Comparison of ENCODE assay signal across 35 cellular contexts in the genomic region with DNA sequence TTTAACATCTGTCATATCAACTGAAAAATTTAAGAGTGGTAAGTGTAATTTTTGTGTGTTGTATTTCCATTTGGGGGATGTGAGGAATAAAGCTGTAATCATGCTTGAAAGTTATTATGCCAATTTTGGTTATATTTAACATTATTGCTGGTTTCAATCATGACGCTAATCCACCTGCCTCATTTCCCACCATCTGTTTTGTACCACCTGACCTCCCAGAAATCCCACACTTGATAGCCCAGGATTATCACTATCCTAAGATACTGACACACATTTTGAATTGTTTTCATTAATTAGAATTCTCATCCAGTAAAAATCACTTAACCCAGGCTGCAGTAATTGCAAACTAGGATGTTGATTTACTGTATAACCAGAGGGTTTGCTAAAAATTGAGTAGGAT.
DNase-seq lines count a peak whose midpoint lies in the region; ATAC-seq, FAIRE-seq and TF ChIP-seq lines count a peak whose summit lies in the region.
"Had no signal": no experiment of that assay in that cellular context is flagged by ENCODE, and none has a peak within 500 bp of the region (broad histone marks: within the 10 kb centered on the region; RNA-seq: fewer than 3 reads in every experiment).

No MANE protein-coding gene starts in this region.

- H3K4me3 ChIP-seq in body of pancreas: no peak overlapping the region
- no peak overlapping the region for H3K4me3 ChIP-seq in pancreas
- H3K4me3 ChIP-seq in testis: no peak overlapping the region
- H3K4me3 ChIP-seq: A549; BLaER1; BLaER1 treated with 17β-estradiol and CSF1 and Interleukin-3, amounts not matched to agents 10 nM and 100 nM had no signal

- TF ChIP-seq CTCF in body of pancreas (IDR thresholded peaks at IDR 0.05) (no peak), pancreas (IDR thresholded peaks at IDR 0.05) (no peak), testis (IDR thresholded peaks at IDR 0.05) (no peak)

- H3K9me3 ChIP-seq in body of pancreas (no peaks in the 10 kb centered on the region), pancreas (no peaks in the 10 kb centered on the region), testis (no peaks in the 10 kb centered on the region)
- H3K9me3 ChIP-seq: A549, BE2C, Caco-2 had no signal

- DNase-seq in NCI-H524 (lab: John Stamatoyannopoulos, UW) (peak; percentile 31 to 61), NCI-H524 treated with DMSO at 0.1 percent for 48 hours (lab: John Stamatoyannopoulos, UW) (peak; percentile 11), body of pancreas (peak; percentile 41 to 72 (median 44)), pancreas (peak in 3 of 6 donors; percentile 35 to 57 (median 36)), testis (no peak), NCI-H345 (lab: John Stamatoyannopoulos, UW) (no peak)
- no peak for DNase-seq in stimulated activated CD4-positive, alpha-beta T cell treated with anti-CD3 and anti-CD28 coated beads, Interleukin-2, amount 100 ng/mL, for 24 hours
- DNase-seq: 8988T; ACHN; AML-193; BE2C; C1 segment of cervical spinal cord; Caco-2; Calu3; CD4-positive, alpha-beta memory T cell; CD4-positive, alpha-beta T cell; CD4-positive, CD25-positive, alpha-beta regulatory T cell; CD8-positive, alpha-beta memory T cell; CD8-positive, alpha-beta T cell; COR-L47; DMS 273 treated with DMSO at 0.1 percent for 48 hours; DMS153; DMS53; DMS79; DMS79 treated with DMSO at 0.1 percent for 48 hours; DND-41; EL had no signal

- intact Hi-C loops in body of pancreas (cut with DNase I) (no loop called here), pancreas (cut with DNase I) (no loop called here), testis (cut with DNase I; ENCODE audit: low total_unique reads) (no loop called here)

- no peaks in the 10 kb centered on the region for H3K27me3 ChIP-seq in body of pancreas
- H3K27me3 ChIP-seq in pancreas: no peaks in the 10 kb centered on the region
- H3K27me3 ChIP-seq in testis: no peaks in the 10 kb centered on the region
- H3K27me3 ChIP-seq: BE2C; BLaER1; BLaER1 treated with 17β-estradiol and CSF1 and Interleukin-3, amounts not matched to agents 10 nM and 100 nM had no signal

- H3K36me3 ChIP-seq in body of pancreas (replicated peaks in 1 of 2; ENCODE audit: insufficient read depth in 1 of 2, low read depth in 2 of 2): no peaks in the 10 kb centered on the region
- H3K36me3 ChIP-seq in pancreas: no peaks in the 10 kb centered on the region
- H3K36me3 ChIP-seq in testis (ENCODE audit: low read depth, missing control alignments): no peaks in the 10 kb centered on the region
- H3K36me3 ChIP-seq: BE2C; BLaER1; BLaER1 treated with 17β-estradiol and CSF1 and Interleukin-3, amounts not matched to agents 10 nM and 100 nM had no signal

- 23 to 45% methylated on average over 1 of the region's 1 CpG for whole genome bisulfite sequencing in body of pancreas, 2 donors
- WGBS in pancreas, 2 donors: 24 to 29% methylated on average over 1 of the region's 1 CpG
- WGBS in testis, 2 donors: 84 to 89% methylated on average over 1 of the region's 1 CpG

- H3K27ac ChIP-seq in body of pancreas (peak overlapping the region in 3 of 4 donors; percentile 22 to 67 (median 26)), pancreas (peak overlapping the region in 1 of 4 donors; percentile 41), testis (no peak overlapping the region)
- H3K27ac ChIP-seq: 22Rv1; A549; BLaER1; BLaER1 treated with 17β-estradiol and CSF1 and Interleukin-3, amounts not matched to agents 10 nM and 100 nM; C4-2B had no signal

- H3K4me1 ChIP-seq in body of pancreas (peaks cover 26% of the 10 kb centered on the region), pancreas (peaks cover 0 to 14% (median 4%) of the 10 kb centered on the region in 3 donors), testis (no peaks in the 10 kb centered on the region)
- H3K4me1 ChIP-seq: A549; BE2C; BLaER1; BLaER1 treated with 17β-estradiol and CSF1 and Interleukin-3, amounts not matched to agents 10 nM and 100 nM; Caco-2 had no signal

- ATAC-seq in body of pancreas (peak; percentile 70), pancreas (peak; percentile 65 to 78 (median 73)), GM18505 (IDR thresholded peaks at IDR 0.05; ENCODE audit: unreplicated experiment) (no peak)
- ATAC-seq: A549; CD8-positive, alpha-beta T cell had no signal

- no peak for FAIRE-seq in pancreas (lab: Jason Lieb, UNC)
- FAIRE-seq: A204.1, A549, D721Med had no signal

- TF ChIP-seq POLR2A in body of pancreas (IDR thresholded peaks at IDR 0.05) (no peak), testis (IDR thresholded peaks at IDR 0.05) (no peak), GM18505 (IDR thresholded peaks at IDR 0.05; ENCODE audit: borderline replicate concordance, extremely low read depth, insufficient read depth, insufficient read length) (no peak)

Comparison
In these comparisons a context has a peak if more than half of its experiments do, and no peak if none do; other contexts are left out.
1. DNase-seq: peak in NCI-H524 (2 of 2), NCI-H524 treated with DMSO at 0.1 percent for 48 hours (single experiment) and body of pancreas (4 of 4); none in testis (single experiment), stimulated activated CD4-positive, alpha-beta T cell treated with anti-CD3 and anti-CD28 coated beads, Interleukin-2, amount 100 ng/mL, for 24 hours (0 of 2) and NCI-H345 (single experiment).
2. H3K27ac ChIP-seq: peak in body of pancreas (3 of 4); none in testis (0 of 2).